7 cellular contexts compared by ENCODE assay signal in genomic region chr6:160455484-160456213, GRCh38.
DNase-seq lines count a peak whose midpoint lies in the region; ATAC-seq and TF ChIP-seq lines count a peak whose summit lies in the region.

No MANE protein-coding gene starts in this region.

- TF ChIP-seq CTCF in GM12864 (IDR thresholded peaks at IDR 0.05; ENCODE audit: low read depth, low read length, missing control alignments) = peak; percentile 87
- TF ChIP-seq CTCF in NB4 (IDR thresholded peaks at IDR 0.05; ENCODE audit: low read depth, low read length) = peak; percentile 85
- peak; percentile 95 for TF ChIP-seq CTCF in liver (IDR thresholded peaks at IDR 0.05; ENCODE audit: low read depth, low read length, missing input control)

- WGBS in liver = 39% methylated on average over 11 of the region's 11 CpGs

- DNase-seq in GM12864 (ENCODE audit: low read depth) (no peak), HCEC 1CT (peak; percentile 47), NB4 (ENCODE audit: low read depth) (peak; percentile 67), cerebellar cortex (ENCODE audit: low spot score) (peak; percentile 34)
- peak; percentile 73 for DNase-seq in stimulated activated CD4-positive, alpha-beta T cell treated with anti-CD3 and anti-CD28 coated beads, Interleukin-4, amount 100 ng/mL, for 24 hours

- H3K9me3 ChIP-seq in liver (ENCODE audit: control insufficient read depth in 4 of 4, low read length in 3 of 4) = no peaks in the 10 kb centered on the region

- no peak overlapping the region for H3K9ac ChIP-seq in liver (ENCODE audit: low read depth in 1 of 2, low read length in 2 of 2)

- ATAC-seq in activated CD4-positive, CD25-positive, alpha-beta regulatory T cell treated with anti-CD3 and anti-CD28 coated beads, Interleukin-2, amount 50 U/mL, for 24 hours = peak; percentile 75 to 76

- H3K27me3 ChIP-seq in liver (ENCODE audit: control insufficient read depth in 4 of 4, insufficient read depth in 4 of 4, low read length in 3 of 4) = no peaks in the 10 kb centered on the region

- H3K4me3 ChIP-seq in GM12864 (ENCODE audit: low read depth, low read length) = no peak overlapping the region
- no peak overlapping the region for H3K4me3 ChIP-seq in NB4 (ENCODE audit: low read depth, low read length)
- no peak overlapping the region for H3K4me3 ChIP-seq in liver (ENCODE audit: low read depth in 1 of 3, low read length in 3 of 3)

- TF ChIP-seq POLR2A in NB4 (IDR thresholded peaks at IDR 0.05; ENCODE audit: extremely low read depth, insufficient read length) = no peak

- peak; percentile 98 for TF ChIP-seq RAD21 in liver (IDR thresholded peaks at IDR 0.05)

- H3K4me1 ChIP-seq in liver (ENCODE audit: control insufficient read depth in 4 of 4, insufficient read depth in 4 of 4, low read length in 3 of 4) = no peaks in the 10 kb centered on the region

- no peak overlapping the region for H3K27ac ChIP-seq in liver (ENCODE audit: low read depth in 1 of 2, low read length in 2 of 2)

- H3K36me3 ChIP-seq in liver (ENCODE audit: control insufficient read depth in 4 of 4, insufficient read depth in 3 of 4, low read depth in 1 of 4, low read length in 3 of 4) = peaks cover 0 to 20% (median 11%) of the 10 kb centered on the region in 4 donors

TF ChIP-seq in liver, 16 proteins besides CTCF, POLR2A, EP300 and RAD21:
- TF ChIP-seq FOXA2 (IDR thresholded peaks at IDR 0.05) = no peak
- TF ChIP-seq GABPA (IDR thresholded peaks at IDR 0.05 in 1 of 2, conservative IDR thresholded peaks at IDR 0.05 in 1 of 2) = no peak
- no peak for TF ChIP-seq RXRA (IDR thresholded peaks at IDR 0.05)
- TF ChIP-seq SP1 (IDR thresholded peaks at IDR 0.05) = no peak
